Comparison of ENCODE assay signal across 26 cellular contexts in the genomic region with DNA sequence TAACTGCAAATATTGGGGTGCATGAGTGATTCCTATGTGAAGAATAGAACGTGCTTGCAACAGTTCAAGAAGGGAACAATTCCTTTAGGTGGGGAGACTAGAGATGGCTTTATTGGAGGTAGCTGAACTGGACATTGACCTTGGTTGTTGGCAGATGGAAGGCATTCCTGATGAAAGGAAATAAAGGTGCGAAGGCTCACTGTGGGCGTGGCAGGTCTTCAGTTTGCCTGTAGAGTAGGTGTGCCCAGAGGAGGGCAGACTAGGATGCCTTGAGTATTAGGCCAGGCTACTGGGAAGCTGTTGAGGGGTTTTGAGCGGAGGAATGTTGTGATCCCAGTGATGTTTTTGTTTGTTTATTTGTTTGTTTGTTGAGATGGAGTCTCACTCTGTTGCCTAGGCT. TPM values are rescaled to one million over a fixed set of nuclear protein-coding genes. Genes with fewer than 3 reads are reported as not detected.
"Had no signal": no experiment of that assay in that cellular context is flagged by ENCODE, and none has a peak within 500 bp of the region (broad histone marks: within the 10 kb centered on the region; RNA-seq: fewer than 3 reads in every experiment).

No MANE protein-coding gene starts in this region.

- H3K9me3 ChIP-seq: SJSA1 had no signal

- H2AFZ ChIP-seq: PC-9 had no signal

- H3K27me3 ChIP-seq: SJSA1 had no signal

- H3K27ac ChIP-seq: PC-9, SJSA1, SK-N-MC had no signal

- H3K4me2 ChIP-seq: PC-9 had no signal

- H3K4me3 ChIP-seq: PC-9, SJSA1, SK-N-MC had no signal

- FAIRE-seq: RCC 7860 had no signal

- DNase-seq: IMR-90; Karpas-422; KG1; MM.1S; NCI-H1092 treated with DMSO at 0.1 percent for 48 hours; NCI-H1436; NCI-H187; NCI-H2029; NCI-H2081 treated with DMSO at 0.1 percent for 48 hours; NCI-H2171; NCI-H226; NCI-H446; NCI-H510A; NCI-H524 treated with DMSO at 0.1 percent for 48 hours; NCI-H69; NCI-H774; NK-92 treated with Interleukin-12 subunit alpha and Interleukin-12 subunit beta, amount 100 ng/mL, for 24 hours; PC-9; Right ventricle myocardium superior; RPMI8226; SIG-M5 had no signal

RNA-seq across cellular contexts. Expression of a gene that starts 2.8 kb away (rescaled TPM):
- total RNA-seq: OCI-LY7 had no signal

RNA-seq across cellular contexts. Expression of a gene that starts 27.3 kb away (rescaled TPM):
- total RNA-seq: IMR-90, M059J, OCI-LY7, PC-9, Right ventricle myocardium superior, SJSA1 had no signal
- polyA plus RNA-seq: IMR-90 had no signal
